ENCODE assay signal across 8 cellular contexts in the genomic region with DNA sequence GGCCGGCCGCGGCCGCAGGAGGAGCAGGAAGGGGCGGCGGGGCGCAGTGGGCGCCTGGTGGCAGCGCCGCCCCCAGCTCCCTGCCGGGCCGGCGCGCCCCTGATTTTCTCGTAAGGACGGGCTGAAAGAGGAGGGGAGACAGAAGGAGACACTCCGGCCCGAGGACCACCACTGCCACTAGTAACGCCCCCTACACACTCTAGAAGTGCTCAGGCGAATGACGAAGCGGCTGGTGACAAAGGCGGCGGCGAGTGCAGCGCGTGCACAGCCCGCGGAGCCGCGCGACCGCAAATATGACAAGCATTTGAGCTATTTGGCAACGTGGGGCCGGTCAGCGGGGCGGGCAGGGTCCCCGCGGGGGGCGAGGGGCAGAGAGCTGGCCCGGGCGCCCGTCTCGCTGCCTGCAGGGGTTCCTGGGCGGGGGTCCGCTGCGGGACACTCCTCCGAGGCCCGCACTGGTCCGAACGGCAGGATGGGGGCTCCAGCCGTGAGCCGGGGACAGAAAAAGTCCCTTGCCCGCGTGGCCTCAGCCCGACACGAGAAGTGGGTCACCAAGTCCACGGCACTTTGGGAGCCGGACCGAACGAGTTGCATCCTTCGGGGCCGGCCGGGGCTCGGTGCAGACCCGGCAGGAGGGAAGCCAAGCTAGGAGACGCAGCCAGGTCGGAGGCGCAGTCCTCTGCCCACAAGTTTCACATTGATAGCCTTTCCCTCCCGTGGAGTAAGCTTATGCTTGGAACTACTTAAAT. TPM values are rescaled to one million over a fixed set of nuclear protein-coding genes. Genes with fewer than 3 reads are reported as not detected.
A peak's percentile ranks its signal among the peaks of the same experiment; 100 is the strongest.
DNase-seq lines count a peak whose midpoint lies in the region; ATAC-seq and TF ChIP-seq lines count a peak whose summit lies in the region.

No MANE protein-coding gene starts in this region.

- 0 to 1% (median 0%) methylated on average over 1 to 70 of the region's 70 CpGs for WGBS in adrenal gland, 4 donors
- WGBS in right cardiac atrium, result under 1% methylated on average over 70 of the region's 70 CpGs

- H3K9me3 Mint-ChIP-seq in T-cell, result no peaks in the 10 kb centered on the region

- peaks cover 61% of the 10 kb centered on the region for H3K79me2 ChIP-seq in HCT116 (ENCODE audit: insufficient read depth, low read length)

- H3K36me3 ChIP-seq in HCT116 (ENCODE audit: control insufficient read depth in 1 of 2, insufficient read depth in 2 of 2, low read length in 2 of 2), result no peaks in the 10 kb centered on the region
- peaks cover 6% of the 10 kb centered on the region; the same call in 1 of the 2 replicates for H3K36me3 ChIP-seq in MG63
- no peaks in the 10 kb centered on the region for H3K36me3 ChIP-seq in adrenal gland (replicated peaks in 1 of 2)

- H3K27ac Mint-ChIP-seq in T-cell, result peak overlapping the region; percentile 91 to 92

- H3K36me3 Mint-ChIP-seq in T-cell, result no peaks in the 10 kb centered on the region

- TF ChIP-seq POLR2A in HCT116 (IDR thresholded peaks at IDR 0.05; ENCODE audit: borderline replicate concordance, extremely low read depth, insufficient read depth, insufficient read length) (peak; percentile 59), adrenal gland (IDR thresholded peaks at IDR 0.05) (peak; percentile 91 to 92)

- ATAC-seq in HCT116 (peak; percentile 71), T-cell (replicated peaks in 1 of 4) (peak; percentile 47 to 58 (median 50)), right cardiac atrium (peak; percentile 67 to 72), sciatic nerve (peak; percentile 66)

- POLR2A ChIA-PET in HCT116 (lab: Charles Lee) (interaction anchor here (0.7 to 4.1 kb wide), 18 partner anchors 9 to 207 kb away, joined by 3 to 42 read pairs (median 5); a partner anchor contains a TSS), T-cell (lab: Charles Lee) (interaction anchor here (0.6 to 3.4 kb wide), 16 partner anchors 8 to 573 kb away, joined by 3 to 29 read pairs (median 4); a partner anchor contains a TSS)

- H3K27me3 ChIP-seq in HCT116 (ENCODE audit: insufficient read depth, low read length) (no peaks in the 10 kb centered on the region), MG63 (no peaks in the 10 kb centered on the region), adrenal gland (no peaks in the 10 kb centered on the region), right cardiac atrium (ENCODE audit: control insufficient read depth, insufficient read depth) (no peaks in the 10 kb centered on the region)

- H3K27me3 Mint-ChIP-seq in T-cell, result no peaks in the 10 kb centered on the region

- H3K27ac ChIP-seq in HCT116 (ENCODE audit: low read depth, low read length) (peak overlapping the region; percentile 78), adrenal gland (peak overlapping the region; percentile 83 to 100 (median 97)), right cardiac atrium (ENCODE audit: low read length) (peak overlapping the region; percentile 99)

- peak overlapping the region; percentile 82 to 91 (median 88) for H3K4me3 Mint-ChIP-seq in T-cell

- H3K9me2 ChIP-seq in HCT116 (ENCODE audit: insufficient read depth), result no peaks in the 10 kb centered on the region

- H3K4me2 ChIP-seq in HCT116 (ENCODE audit: low read length), result peak overlapping the region; percentile 91

- TF ChIP-seq CTCF in GM12864 (IDR thresholded peaks at IDR 0.05; ENCODE audit: low read depth, low read length, missing control alignments) (no peak), HCT116 (IDR thresholded peaks at IDR 0.05 in 2 of 3, conservative IDR thresholded peaks at IDR 0.05 in 1 of 3; ENCODE audit: borderline replicate concordance in 1 of 3, insufficient read depth in 1 of 3, low read depth in 2 of 3, low read length in 2 of 3) (no peak), adrenal gland (IDR thresholded peaks at IDR 0.05) (peak in 1 of 6 experiments; percentile 22)

- H3K4me3 ChIP-seq in GM12864 (ENCODE audit: low read depth, low read length) (peak overlapping the region; percentile 77), HCT116 (replicated peaks in 1 of 2; ENCODE audit: low read depth in 1 of 2, low read length in 2 of 2) (peak overlapping the region; percentile 61 to 71), MG63 (peak overlapping the region; percentile 89), adrenal gland (peak overlapping the region; percentile 30 to 97 (median 76)), right cardiac atrium (ENCODE audit: low read length) (peak overlapping the region; percentile 96)

- H3K4me1 Mint-ChIP-seq in T-cell, result peaks cover 72 to 78% (median 73%) of the 10 kb centered on the region in 3 donors

- DNase-seq in GM12864 (ENCODE audit: low read depth) (no peak), HCT116 (ENCODE audit: low read depth, low spot score) (peak; percentile 64), MG63 (peak; percentile 89), T-cell (peak; percentile 12 to 72 (median 60)), adrenal gland (peak; percentile 74 to 92 (median 84)), right cardiac atrium (peak; percentile 81 to 92 (median 91)), sciatic nerve (ENCODE audit: low spot score) (peak; percentile 87), NCI-H2029 treated with DMSO at 0.1 percent for 48 hours (lab: John Stamatoyannopoulos, UW) (no peak)

- H2AFZ ChIP-seq in HCT116 (ENCODE audit: low read depth, low read length, poor library complexity, severe bottlenecking), result no peak overlapping the region

- H3K4me1 ChIP-seq in HCT116 (ENCODE audit: control insufficient read depth in 1 of 2, insufficient read depth in 2 of 2, low read length in 2 of 2), result peaks cover 44 to 61% of the 10 kb centered on the region in 2 experiments
- H3K4me1 ChIP-seq in adrenal gland (replicated peaks in 1 of 2), result peaks cover 23 to 29% of the 10 kb centered on the region in 2 donors
- no peaks in the 10 kb centered on the region for H3K4me1 ChIP-seq in right cardiac atrium (ENCODE audit: control insufficient read depth, insufficient read depth, low read length)

- CTCF ChIA-PET in HCT116 (lab: Charles Lee), result interaction anchor here (1.0 to 2.9 kb wide), 8 partner anchors 9 to 324 kb away, joined by 3 to 25 read pairs (median 5); no protein-coding TSS in a partner anchor
- CTCF ChIA-PET in T-cell (lab: Charles Lee), result interaction anchor here (0.5 to 7.4 kb wide), 30 partner anchors 8 to 673 kb away, joined by 3 to 78 read pairs (median 4); a partner anchor contains a TSS

- RAD21 ChIA-PET in HCT116 (lab: Charles Lee; ENCODE audit: low non-redundant PET in 1 of 2, low total read pairs in 2 of 2, uncharacterized antibody in 2 of 2, unreplicated experiment in 2 of 2), result interaction anchor here (0.6 to 2.0 kb wide), 4 partner anchors 11 to 185 kb away, joined by 3 to 6 read pairs (median 4); no protein-coding TSS in a partner anchor

- no peaks in the 10 kb centered on the region for H3K9me3 ChIP-seq in HCT116 (ENCODE audit: control insufficient read depth in 1 of 2, insufficient read depth in 1 of 2, low read depth in 1 of 2, low read length in 2 of 2)
- H3K9me3 ChIP-seq in MG63, result no peaks in the 10 kb centered on the region
- H3K9me3 ChIP-seq in adrenal gland (replicated peaks in 1 of 3), result no peaks in the 10 kb centered on the region
- no peaks in the 10 kb centered on the region for H3K9me3 ChIP-seq in right cardiac atrium (ENCODE audit: control insufficient read depth, low read length)

- peaks cover 25% of the 10 kb centered on the region for H4K20me1 ChIP-seq in HCT116 (ENCODE audit: insufficient read depth)

- peak overlapping the region; percentile 89 for H3K9ac ChIP-seq in HCT116 (ENCODE audit: low read length)

- BruUV-seq in HCT116 (replicated peaks; lab: Mats Ljungman, UMichigan), result no TSS peak

- intact Hi-C loops in HCT116 (cut with micrococcal nuclease) (loop anchor here (2.0 kb wide), 1 partner anchor 97 kb away; no protein-coding TSS in a partner anchor), adrenal gland (cut with DNase I) (loop anchor here (5.0 kb wide), 2 partner anchors 88 to 213 kb away; no protein-coding TSS in a partner anchor), right cardiac atrium (cut with DNase I) (loop anchor here in 3 of 4 donors (5.0 to 10.0 kb wide), 3 partner anchors 98 to 113 kb away; no protein-coding TSS in a partner anchor), sciatic nerve (cut with DNase I) (loop anchor here (5.0 kb wide), 1 partner anchor 98 kb away; no protein-coding TSS in a partner anchor)

- no peak for TF ChIP-seq RAD21 in HCT116 (IDR thresholded peaks at IDR 0.05; ENCODE audit: low read depth)

TF ChIP-seq in HCT116, 20 proteins besides CTCF, POLR2A, EP300 and RAD21:
- peak; percentile 82 for TF ChIP-seq TCF7L2 (IDR thresholded peaks at IDR 0.05; ENCODE audit: borderline replicate concordance, extremely low read depth, insufficient read depth, insufficient read length)
- TF ChIP-seq ELF1 (IDR thresholded peaks at IDR 0.05; ENCODE audit: borderline replicate concordance, low read depth), result no peak
- peak; percentile 22 for TF ChIP-seq ZFX (IDR thresholded peaks at IDR 0.05)
- TF ChIP-seq SP1 (IDR thresholded peaks at IDR 0.05; ENCODE audit: low read depth), result peak; percentile 33; the same call in 1 of the 2 replicates
- peak; percentile 66; the same call in 1 of the 2 replicates for TF ChIP-seq SIN3A (IDR thresholded peaks at IDR 0.05; ENCODE audit: low read depth)
- TF ChIP-seq, protein P1, sequence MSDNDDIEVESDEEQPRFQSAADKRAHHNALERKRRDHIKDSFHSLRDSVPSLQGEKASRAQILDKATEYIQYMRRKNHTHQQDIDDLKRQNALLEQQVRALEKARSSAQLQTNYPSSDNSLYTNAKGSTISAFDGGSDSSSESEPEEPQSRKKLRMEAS (IDR thresholded peaks at IDR 0.05), result no peak; the same call in none of the 2 replicates
- TF ChIP-seq POLR2AphosphoS5 (IDR thresholded peaks at IDR 0.05; ENCODE audit: low read depth, low read length), result peak; percentile 89
TF ChIP-seq in HCT116: peak in this region for 5.

RNA-seq across cellular contexts. Expression of a gene that starts 0.5 kb away (rescaled TPM):
- total RNA-seq in HCT116 (2021; ENCODE audit: unreplicated experiment) (80.1 TPM), T-cell (10 to 100 TPM; 22.8 to 39.7 (median 27.4) TPM), adrenal gland (10 to 100 TPM in 6 of 8 donors, 1 to 10 TPM in 2; 6.5 to 15.8 (median 13.0) TPM), right cardiac atrium (10 to 100 TPM; 17.9 to 25.4 (median 20.0) TPM), sciatic nerve (25.5 TPM)
- polyA plus RNA-seq in HCT116 (2012), result 62.0 and 63.9 TPM in 2 replicates
- total RNA-seq in MG63 (2014; rRNA removed; shearing (Covaris generic); ENCODE audit: low replicate concordance), result 9.4 and 11.6 TPM in 2 replicates
- polyA plus RNA-seq in adrenal gland (10 to 100 TPM in 1 of 3 donors, 1 to 10 TPM in 2; 5.1 to 18.3 (median 9.5) TPM), right cardiac atrium (8.2 TPM)

Comparison
In these comparisons a context has a peak if more than half of its experiments do, and no peak if none do; other contexts are left out.
1. DNase-seq: peak in HCT116 (single experiment), MG63 (single experiment), T-cell (34 of 34), adrenal gland (7 of 7), right cardiac atrium (3 of 3) and sciatic nerve (single experiment); none in GM12864 (single experiment) and NCI-H2029 treated with DMSO at 0.1 percent for 48 hours (single experiment).
2. Peak in every context shown above with its lines, with median percentiles within 50 percentile points of each other: H3K4me3 ChIP-seq, ATAC-seq and H3K27ac ChIP-seq.